8 cellular contexts compared by ENCODE assay signal in the genomic region with DNA sequence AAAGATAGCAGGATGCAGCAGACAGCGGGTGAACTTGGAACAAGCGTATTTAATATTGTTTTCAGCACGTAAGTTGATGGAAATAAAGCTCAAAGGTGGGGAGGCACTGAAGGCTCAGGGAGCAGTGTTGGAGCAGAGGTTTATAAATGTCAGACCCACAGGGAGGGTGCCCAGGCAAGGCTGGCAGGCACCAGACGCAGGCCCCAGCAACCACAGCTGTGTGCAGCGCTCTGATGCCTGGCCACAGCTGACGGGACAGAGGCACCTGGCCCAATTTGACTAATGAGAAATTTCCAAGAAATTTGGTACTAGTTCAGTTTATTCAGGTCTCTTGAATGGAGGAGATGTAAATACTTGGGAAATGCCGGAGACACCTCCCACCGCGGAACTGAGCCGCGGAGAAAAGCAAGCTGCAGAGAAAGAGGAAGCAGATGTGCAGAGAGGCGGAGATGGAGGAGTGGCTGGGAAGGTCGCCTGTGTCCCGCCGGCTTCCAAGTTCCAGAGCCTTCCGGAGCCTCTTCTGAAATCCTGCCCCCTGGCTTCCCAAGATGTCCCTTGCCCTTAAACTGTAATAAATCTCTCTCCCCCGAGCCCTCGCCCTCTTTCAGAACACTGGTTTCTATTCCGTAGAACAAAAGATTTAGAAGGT. TPM values are rescaled to one million over a fixed set of nuclear protein-coding genes. Genes with fewer than 3 reads are reported as not detected.
DNase-seq lines count a peak whose midpoint lies in the region; ATAC-seq and TF ChIP-seq lines count a peak whose summit lies in the region.

No MANE protein-coding gene starts in this region.

- peaks cover 10% of the 10 kb centered on the region for H3K4me1 Mint-ChIP-seq in activated naive CD4-positive, alpha-beta T cell treated with anti-CD3 and anti-CD28 coated beads, Interleukin-2, amount 50 U/mL, for 24 hours

- H3K9me3 ChIP-seq in ascending aorta = no peaks in the 10 kb centered on the region

- no peaks in the 10 kb centered on the region for H3K27me3 ChIP-seq in ascending aorta

- no peak for ATAC-seq in activated naive CD4-positive, alpha-beta T cell treated with anti-CD3 and anti-CD28 coated beads, Interleukin-2, amount 50 U/mL, for 72 hours
- ATAC-seq in HG03139 (IDR thresholded peaks at IDR 0.05; ENCODE audit: unreplicated experiment) (no peak), HG03280 (IDR thresholded peaks at IDR 0.05; ENCODE audit: unreplicated experiment) (no peak)

- no peaks in the 10 kb centered on the region for H3K9me3 Mint-ChIP-seq in activated naive CD4-positive, alpha-beta T cell treated with anti-CD3 and anti-CD28 coated beads, Interleukin-2, amount 50 U/mL, for 24 hours
- no peaks in the 10 kb centered on the region for H3K9me3 Mint-ChIP-seq in activated naive CD4-positive, alpha-beta T cell treated with anti-CD3 and anti-CD28 coated beads, Interleukin-2, amount 50 U/mL, for 72 hours

- peak overlapping the region; percentile 40 to 42 for H3K4me3 ChIP-seq in ascending aorta

- no peaks in the 10 kb centered on the region for H3K4me1 ChIP-seq in ascending aorta

- no peak overlapping the region for H3K27ac ChIP-seq in ascending aorta
- H3K27ac ChIP-seq in substantia nigra (ENCODE audit: low read depth, low read length, poor library complexity, severe bottlenecking) = no peak overlapping the region

- H3K36me3 Mint-ChIP-seq in activated naive CD4-positive, alpha-beta T cell treated with anti-CD3 and anti-CD28 coated beads, Interleukin-2, amount 50 U/mL, for 24 hours = no peaks in the 10 kb centered on the region
- no peaks in the 10 kb centered on the region for H3K36me3 Mint-ChIP-seq in activated naive CD4-positive, alpha-beta T cell treated with anti-CD3 and anti-CD28 coated beads, Interleukin-2, amount 50 U/mL, for 72 hours

- TF ChIP-seq CTCF in ascending aorta (IDR thresholded peaks at IDR 0.05) = no peak

- intact Hi-C loops in ascending aorta (cut with DNase I) = no loop called here

- H3K36me3 ChIP-seq in ascending aorta = no peaks in the 10 kb centered on the region

- peak overlapping the region; percentile 34 for H3K4me3 Mint-ChIP-seq in activated naive CD4-positive, alpha-beta T cell treated with anti-CD3 and anti-CD28 coated beads, Interleukin-2, amount 50 U/mL, for 24 hours

- no peak for DNase-seq in activated naive CD4-positive, alpha-beta T cell treated with anti-CD3 and anti-CD28 coated beads, Interleukin-2, amount 50 U/mL, for 72 hours (ENCODE audit: low spot score in 2 of 2)
- DNase-seq in ascending aorta (ENCODE audit: low spot score in 2 of 2) (peak in 1 of 2 donors; percentile 64), iPS-NIHi7 (ENCODE audit: extremely low spot score) (peak; percentile 88), substantia nigra (lab: John Stamatoyannopoulos, UW) (peak in 27 of 49 donors; percentile 2 to 32 (median 7)), DMS79 treated with DMSO at 0.1 percent for 48 hours (lab: John Stamatoyannopoulos, UW) (no peak)

- peaks cover 8% of the 10 kb centered on the region for H3K27me3 Mint-ChIP-seq in activated naive CD4-positive, alpha-beta T cell treated with anti-CD3 and anti-CD28 coated beads, Interleukin-2, amount 50 U/mL, for 24 hours

- no peak overlapping the region for H3K27ac Mint-ChIP-seq in activated naive CD4-positive, alpha-beta T cell treated with anti-CD3 and anti-CD28 coated beads, Interleukin-2, amount 50 U/mL, for 24 hours
- no peak overlapping the region for H3K27ac Mint-ChIP-seq in activated naive CD4-positive, alpha-beta T cell treated with anti-CD3 and anti-CD28 coated beads, Interleukin-2, amount 50 U/mL, for 72 hours

RNA-seq across cellular contexts. Expression of a gene that starts 38.3 kb away (rescaled TPM):
- total RNA-seq in activated naive CD4-positive, alpha-beta T cell treated with anti-CD3 and anti-CD28 coated beads, Interleukin-2, amount 50 U/mL, for 72 hours = under 1 TPM; 0.06 to 0.41 TPM
- 27.1 TPM for total RNA-seq in ascending aorta

Comparison
In these comparisons a context has a peak if more than half of its experiments do, and no peak if none do; other contexts are left out.
1. DNase-seq: peak in iPS-NIHi7 (single experiment) and substantia nigra (27 of 49); none in activated naive CD4-positive, alpha-beta T cell treated with anti-CD3 and anti-CD28 coated beads, Interleukin-2, amount 50 U/mL, for 72 hours (0 of 2) and DMS79 treated with DMSO at 0.1 percent for 48 hours (single experiment).
2. RNA of a gene that starts 38.3 kb away (total RNA-seq): 27.1 TPM in ascending aorta (single experiment); 0.06 to 0.41 TPM in activated naive CD4-positive, alpha-beta T cell treated with anti-CD3 and anti-CD28 coated beads, Interleukin-2, amount 50 U/mL, for 72 hours; every median in the first group is over 10 times any median in the second.